13 cellular contexts compared by ENCODE assay signal in the genomic region with DNA sequence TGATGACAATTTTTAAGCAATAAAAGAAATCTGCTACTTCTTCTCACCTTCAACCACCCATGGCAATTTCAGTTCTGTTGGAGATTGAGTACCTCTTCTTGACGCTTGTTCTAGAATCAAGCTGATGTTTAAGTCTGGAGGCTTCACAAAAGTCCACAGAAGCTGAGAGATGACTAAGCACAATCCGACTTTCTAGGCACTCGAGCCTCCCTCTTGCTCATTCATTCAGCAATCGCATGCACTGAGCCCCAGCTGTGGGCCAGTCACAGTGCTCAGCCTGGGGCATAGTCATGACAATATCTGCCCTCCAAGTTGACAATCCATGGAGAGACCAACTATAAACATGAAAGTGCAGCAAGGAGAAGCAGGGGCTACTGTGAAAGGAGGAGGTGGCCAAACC.
DNase-seq lines count a peak whose midpoint lies in the region; ATAC-seq and TF ChIP-seq lines count a peak whose summit lies in the region.
"Had no signal": no experiment of that assay in that cellular context is flagged by ENCODE, and none has a peak within 500 bp of the region (broad histone marks: within the 10 kb centered on the region; RNA-seq: fewer than 3 reads in every experiment).

No MANE protein-coding gene starts in this region.

- H3K36me3 Mint-ChIP-seq in WTC11: peaks cover 3% of the 10 kb centered on the region
- H3K36me3 Mint-ChIP-seq in stimulated activated effector memory CD8-positive, alpha-beta T cell treated with anti-CD3 and anti-CD28 coated beads, Interleukin-12 subunit alpha, Interleukin-12 subunit beta, amount 100 ng/mL, for 72 hours: no peaks in the 10 kb centered on the region
- no peaks in the 10 kb centered on the region for H3K36me3 Mint-ChIP-seq in activated T-helper 17 cell treated with anti-CD3 and anti-CD28 coated beads, Interleukin-2, amount 50 U/mL, for 72 hours (ENCODE audit: low read depth)
- H3K36me3 Mint-ChIP-seq: CD14-positive monocyte; CD8-positive, alpha-beta T cell had no signal

- DNase-seq in HT1080 (ENCODE audit: low read depth) (peak; percentile 21), WTC11 (ENCODE audit: low spot score) (no peak), H7 (no peak), COLO829 (ENCODE audit: low spot score) (no peak)
- DNase-seq in stimulated activated effector memory CD8-positive, alpha-beta T cell treated with anti-CD3 and anti-CD28 coated beads, Interleukin-12 subunit alpha, Interleukin-12 subunit beta, amount 100 ng/mL, for 72 hours (ENCODE audit: low spot score in 2 of 2): no peak
- DNase-seq: Caco-2; CD8-positive, alpha-beta T cell; DND-41; GDM1; KG1 had no signal

- H3K27me3 Mint-ChIP-seq in WTC11 (ENCODE audit: low read depth): no peaks in the 10 kb centered on the region
- peaks cover 8% of the 10 kb centered on the region for H3K27me3 Mint-ChIP-seq in activated T-helper 17 cell treated with anti-CD3 and anti-CD28 coated beads, Interleukin-2, amount 50 U/mL, for 72 hours

- no peak for TF ChIP-seq CTCF in WTC11 (IDR thresholded peaks at IDR 0.05)

- no peaks in the 10 kb centered on the region; the same call in 1 of the 2 replicates for H3K4me1 Mint-ChIP-seq in WTC11
- no peaks in the 10 kb centered on the region for H3K4me1 Mint-ChIP-seq in stimulated activated effector memory CD8-positive, alpha-beta T cell treated with anti-CD3 and anti-CD28 coated beads, Interleukin-12 subunit alpha, Interleukin-12 subunit beta, amount 100 ng/mL, for 72 hours
- H3K4me1 Mint-ChIP-seq in activated T-helper 17 cell treated with anti-CD3 and anti-CD28 coated beads, Interleukin-2, amount 50 U/mL, for 72 hours: no peaks in the 10 kb centered on the region
- H3K4me1 Mint-ChIP-seq: CD14-positive monocyte had no signal

- POLR2A ChIA-PET in WTC11 (lab: Charles Lee): no interaction called here

- no peaks in the 10 kb centered on the region for H3K36me3 ChIP-seq in H7 (replicated peaks; ENCODE audit: control insufficient read depth, insufficient read depth, low read length)

- no peaks in the 10 kb centered on the region for H3K27me3 ChIP-seq in H7 (ENCODE audit: control insufficient read depth, insufficient read depth, low read length)

- peak; percentile 44 for ATAC-seq in GM18868 (IDR thresholded peaks at IDR 0.05; ENCODE audit: unreplicated experiment)
- no peak for ATAC-seq in WTC11
- ATAC-seq in stimulated activated effector memory CD8-positive, alpha-beta T cell treated with anti-CD3 and anti-CD28 coated beads, Interleukin-12 subunit alpha, Interleukin-12 subunit beta, amount 100 ng/mL, for 72 hours: peak; percentile 36
- no peak for ATAC-seq in activated T-helper 17 cell treated with anti-CD3 and anti-CD28 coated beads, Interleukin-2, amount 50 U/mL, for 72 hours (replicated peaks)
- ATAC-seq: CD8-positive, alpha-beta T cell had no signal

- H3K9me3 Mint-ChIP-seq in WTC11: peaks cover 7% of the 10 kb centered on the region
- H3K9me3 Mint-ChIP-seq in stimulated activated effector memory CD8-positive, alpha-beta T cell treated with anti-CD3 and anti-CD28 coated beads, Interleukin-12 subunit alpha, Interleukin-12 subunit beta, amount 100 ng/mL, for 72 hours: no peaks in the 10 kb centered on the region
- no peaks in the 10 kb centered on the region for H3K9me3 Mint-ChIP-seq in activated T-helper 17 cell treated with anti-CD3 and anti-CD28 coated beads, Interleukin-2, amount 50 U/mL, for 72 hours
- H3K9me3 Mint-ChIP-seq: CD14-positive monocyte; CD8-positive, alpha-beta T cell had no signal

- peak overlapping the region; percentile 57; the same call in 1 of the 2 replicates for H3K27ac Mint-ChIP-seq in WTC11
- no peak overlapping the region for H3K27ac Mint-ChIP-seq in stimulated activated effector memory CD8-positive, alpha-beta T cell treated with anti-CD3 and anti-CD28 coated beads, Interleukin-12 subunit alpha, Interleukin-12 subunit beta, amount 100 ng/mL, for 72 hours
- no peak overlapping the region for H3K27ac Mint-ChIP-seq in activated T-helper 17 cell treated with anti-CD3 and anti-CD28 coated beads, Interleukin-2, amount 50 U/mL, for 72 hours
- H3K27ac Mint-ChIP-seq: CD14-positive monocyte; CD8-positive, alpha-beta T cell had no signal

- no peak overlapping the region for H3K4me3 Mint-ChIP-seq in WTC11
- H3K4me3 Mint-ChIP-seq in stimulated activated effector memory CD8-positive, alpha-beta T cell treated with anti-CD3 and anti-CD28 coated beads, Interleukin-12 subunit alpha, Interleukin-12 subunit beta, amount 100 ng/mL, for 72 hours: no peak overlapping the region
- no peak overlapping the region for H3K4me3 Mint-ChIP-seq in activated T-helper 17 cell treated with anti-CD3 and anti-CD28 coated beads, Interleukin-2, amount 50 U/mL, for 72 hours
- H3K4me3 Mint-ChIP-seq: CD14-positive monocyte; CD8-positive, alpha-beta T cell had no signal

- CTCF ChIA-PET in WTC11 (lab: Charles Lee): interaction anchor here (0.5 to 2.2 kb wide), 2 partner anchors 12 to 135 kb away, joined by 3 to 8 read pairs; no protein-coding TSS in a partner anchor

- no peak overlapping the region for H3K4me3 ChIP-seq in H7 (ENCODE audit: insufficient read depth, low read depth, low read length)

TF ChIP-seq in WTC11, 78 proteins besides CTCF, POLR2A, EP300 and RAD21:
- TF ChIP-seq, protein P1, sequence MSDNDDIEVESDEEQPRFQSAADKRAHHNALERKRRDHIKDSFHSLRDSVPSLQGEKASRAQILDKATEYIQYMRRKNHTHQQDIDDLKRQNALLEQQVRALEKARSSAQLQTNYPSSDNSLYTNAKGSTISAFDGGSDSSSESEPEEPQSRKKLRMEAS (CRISPR knock-in tag; IDR thresholded peaks at IDR 0.05): no peak
- TF ChIP-seq OVOL2 (CRISPR knock-in tag; IDR thresholded peaks at IDR 0.05; ENCODE audit: borderline replicate concordance) (no peak), TCF7 (CRISPR knock-in tag; IDR thresholded peaks at IDR 0.05; ENCODE audit: low read depth) (no peak)

Comparison
In these comparisons a context has a peak if more than half of its experiments do, and no peak if none do; other contexts are left out.
1. ATAC-seq: peak in GM18868 (single experiment) and stimulated activated effector memory CD8-positive, alpha-beta T cell treated with anti-CD3 and anti-CD28 coated beads, Interleukin-12 subunit alpha, Interleukin-12 subunit beta, amount 100 ng/mL, for 72 hours (single experiment); none in WTC11 (single experiment) and activated T-helper 17 cell treated with anti-CD3 and anti-CD28 coated beads, Interleukin-2, amount 50 U/mL, for 72 hours (single experiment).